Comparison of ENCODE assay signal across 8 cellular contexts in the genomic region with DNA sequence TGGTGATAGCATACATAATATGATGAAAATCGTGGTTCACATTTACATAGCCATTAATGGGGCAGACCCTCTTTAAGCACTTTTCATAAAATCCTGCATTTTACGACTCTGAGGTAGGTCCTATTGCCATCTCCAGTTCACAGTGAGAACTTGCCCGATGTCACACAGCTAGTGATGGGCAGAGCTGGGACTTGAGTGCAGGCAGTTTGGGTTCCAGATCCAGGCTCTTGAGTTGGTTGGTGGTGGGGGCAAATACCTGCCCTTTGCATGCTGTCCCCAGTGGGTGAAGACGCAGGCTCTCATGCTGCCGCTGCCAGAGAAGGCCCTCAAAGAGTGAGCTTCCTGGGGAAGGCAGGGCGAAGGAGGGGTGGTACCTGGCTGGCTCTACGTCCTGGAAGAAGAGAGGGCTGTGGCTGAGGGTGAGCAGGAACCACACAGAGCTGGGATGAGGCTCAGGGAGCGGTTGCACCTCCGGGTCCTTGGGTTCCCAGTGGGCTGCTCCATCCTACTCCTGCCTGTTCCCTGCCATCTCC. TPM values are rescaled to one million over a fixed set of nuclear protein-coding genes. Genes with fewer than 3 reads are reported as not detected.
DNase-seq lines count a peak whose midpoint lies in the region; ATAC-seq, FAIRE-seq and TF ChIP-seq lines count a peak whose summit lies in the region.
"Had no signal": no experiment of that assay in that cellular context is flagged by ENCODE, and none has a peak within 500 bp of the region (broad histone marks: within the 10 kb centered on the region; RNA-seq: fewer than 3 reads in every experiment).

No MANE protein-coding gene starts in this region.

- FAIRE-seq in D721Med (lab: Jason Lieb, UNC) = no peak

- TF ChIP-seq CTCF in Caco-2 (IDR thresholded peaks at IDR 0.05; ENCODE audit: insufficient read depth in 1 of 2, low read depth in 1 of 2, low read length in 1 of 2, severe bottlenecking in 1 of 2, unreplicated experiment in 1 of 2) = no peak
- no peak for TF ChIP-seq CTCF in IMR-90 (conservative IDR thresholded peaks at IDR 0.05; ENCODE audit: low read depth, low read length)
- TF ChIP-seq CTCF in D721Med (IDR thresholded peaks at IDR 0.05; ENCODE audit: insufficient read depth, missing control alignments) = no peak

- H3K4me3 ChIP-seq in Caco-2 (ENCODE audit: low read depth, low read length) (no peak overlapping the region), IMR-90 (ENCODE audit: insufficient read depth, low read depth, low read length) (no peak overlapping the region), neuronal stem cell (ENCODE audit: low read length in 2 of 2) (no peak overlapping the region)
- H3K4me3 ChIP-seq: testis had no signal

- TF ChIP-seq RAD21 in IMR-90 (IDR thresholded peaks at IDR 0.05; ENCODE audit: low read length) = no peak

- H2BK20ac ChIP-seq in IMR-90 (ENCODE audit: low read depth, low read length) = no peak overlapping the region

- H3K27ac ChIP-seq in IMR-90 (ENCODE audit: insufficient read depth, low read length) (no peak overlapping the region), neuronal stem cell (replicated peaks; ENCODE audit: low read length) (no peak overlapping the region)
- H3K27ac ChIP-seq: testis had no signal

- no peak overlapping the region for H2AK5ac ChIP-seq in IMR-90 (ENCODE audit: low read depth, low read length)
- peak overlapping the region; percentile 83 for H2AK5ac ChIP-seq in neuronal stem cell (ENCODE audit: low read depth, low read length)

- no peak for TF ChIP-seq POLR2A in IMR-90 (IDR thresholded peaks at IDR 0.05; ENCODE audit: low read depth, low read length)

- no peaks in the 10 kb centered on the region for H3K9me3 Mint-ChIP-seq in Caco-2 (ENCODE audit: unreplicated experiment)
- H3K9me3 Mint-ChIP-seq in activated naive CD8-positive, alpha-beta T cell treated with anti-CD3 and anti-CD28 coated beads, Interleukin-2, amount 10 ng/mL, durations not matched to agents 7 days and 5 days = no peaks in the 10 kb centered on the region

- H3K56ac ChIP-seq in IMR-90 (ENCODE audit: extremely low read depth, insufficient read depth, low read length) = no peak overlapping the region

- peaks cover 20% of the 10 kb centered on the region for H3K4me1 ChIP-seq in Caco-2
- H3K4me1 ChIP-seq in IMR-90 (ENCODE audit: control insufficient read depth, insufficient read depth, low read length) = peaks cover 15% of the 10 kb centered on the region
- peaks cover 2 to 13% of the 10 kb centered on the region in 2 donors for H3K4me1 ChIP-seq in neuronal stem cell (ENCODE audit: control insufficient read depth in 2 of 2, insufficient read depth in 1 of 2, low read depth in 1 of 2, low read length in 2 of 2)

- no peak overlapping the region; the same call in 1 of the 2 replicates for H4K5ac ChIP-seq in IMR-90 (ENCODE audit: low read depth, low read length)

- H3K27me3 Mint-ChIP-seq in Caco-2 (ENCODE audit: insufficient read depth, unreplicated experiment) = no peaks in the 10 kb centered on the region
- no peaks in the 10 kb centered on the region for H3K27me3 Mint-ChIP-seq in activated naive CD8-positive, alpha-beta T cell treated with anti-CD3 and anti-CD28 coated beads, Interleukin-2, amount 10 ng/mL, durations not matched to agents 7 days and 5 days

- no peaks in the 10 kb centered on the region for H4K20me1 ChIP-seq in IMR-90 (ENCODE audit: insufficient read depth, low read length)

- peak overlapping the region; percentile 95 for H2AFZ ChIP-seq in IMR-90 (replicated peaks; ENCODE audit: low read length, poor library complexity)
- peak overlapping the region; percentile 88 for H2AFZ ChIP-seq in neuronal stem cell (ENCODE audit: low read length)

- H2BK15ac ChIP-seq in IMR-90 (ENCODE audit: low read depth, low read length) (no peak overlapping the region), neuronal stem cell (ENCODE audit: low read length) (peak overlapping the region; percentile 81)

- H3K18ac ChIP-seq in IMR-90 (ENCODE audit: low read depth, low read length) (no peak overlapping the region), neuronal stem cell (ENCODE audit: low read length) (peak overlapping the region; percentile 11)

- dilution Hi-C loops in IMR-90 (cut with HindIII; ENCODE audit: low sequenced_read_pairs, unreplicated experiment) = no loop called here

- H3K79me1 ChIP-seq in IMR-90 (ENCODE audit: low read depth in 1 of 2, low read length in 2 of 2) (no peaks in the 10 kb centered on the region), neuronal stem cell (ENCODE audit: low read depth, low read length) (no peaks in the 10 kb centered on the region)

- WGBS in IMR-90 (ENCODE audit: extremely low coverage in 2 of 2, insufficient read length in 1 of 2), 2 experiments = 73% methylated on average over 3 of the region's 9 CpGs; no CpG with 5 or more reads in 1 of the 2 experiments
- no CpG with 5 or more reads among the region's 9 CpGs for WGBS in neuronal stem cell (ENCODE audit: extremely low coverage in 2 of 2, insufficient read length in 2 of 2, insufficient replicate concordance in 1 of 2), 2 donors

- intact Hi-C loops in Caco-2 (cut with micrococcal nuclease; ENCODE audit: unreplicated experiment) = no loop called here
- intact Hi-C loops in IMR-90 (cut with micrococcal nuclease) = loop anchor here (5.0 kb wide), 2 partner anchors 176 to 436 kb away; no protein-coding TSS in a partner anchor

- peaks cover 9% of the 10 kb centered on the region for H3K4me1 Mint-ChIP-seq in Caco-2 (ENCODE audit: low read depth, unreplicated experiment)
- H3K4me1 Mint-ChIP-seq in activated naive CD8-positive, alpha-beta T cell treated with anti-CD3 and anti-CD28 coated beads, Interleukin-2, amount 10 ng/mL, durations not matched to agents 7 days and 5 days = peaks cover 38% of the 10 kb centered on the region

- H3K14ac ChIP-seq in IMR-90 (replicated peaks; ENCODE audit: low read depth, low read length) (no peak overlapping the region), neuronal stem cell (ENCODE audit: low read length) (peak overlapping the region; percentile 17)

- H2BK120ac ChIP-seq in IMR-90 (ENCODE audit: low read depth, low read length) = no peak overlapping the region
- H2BK120ac ChIP-seq in neuronal stem cell (ENCODE audit: low read depth, low read length) = no peak overlapping the region

- H4K91ac ChIP-seq in IMR-90 (ENCODE audit: insufficient read depth, low read depth, low read length) (no peak overlapping the region), neuronal stem cell (ENCODE audit: low read depth, low read length, poor library complexity) (no peak overlapping the region)

- H3K36me3 Mint-ChIP-seq in Caco-2 (ENCODE audit: insufficient read depth, unreplicated experiment) = no peaks in the 10 kb centered on the region
- no peaks in the 10 kb centered on the region for H3K36me3 Mint-ChIP-seq in activated naive CD8-positive, alpha-beta T cell treated with anti-CD3 and anti-CD28 coated beads, Interleukin-2, amount 10 ng/mL, durations not matched to agents 7 days and 5 days

- no peaks in the 10 kb centered on the region for H3K27me3 ChIP-seq in Caco-2 (replicated peaks; ENCODE audit: control insufficient read depth, insufficient read depth, low read length)
- no peaks in the 10 kb centered on the region for H3K27me3 ChIP-seq in IMR-90 (ENCODE audit: control insufficient read depth, insufficient read depth, low read length)
- H3K27me3 ChIP-seq in neuronal stem cell (ENCODE audit: control insufficient read depth in 3 of 3, insufficient read depth in 3 of 3, low read depth in 1 of 3, low read length in 3 of 3) = peaks cover 1 to 8% (median 2%) of the 10 kb centered on the region in 3 experiments
- H3K27me3 ChIP-seq: testis had no signal

- H3K36me3 ChIP-seq in Caco-2 (ENCODE audit: control insufficient read depth, insufficient read depth, low read length) (no peaks in the 10 kb centered on the region; the same call in 1 of the 2 replicates), IMR-90 (ENCODE audit: control insufficient read depth, insufficient read depth, low read length) (no peaks in the 10 kb centered on the region), neuronal stem cell (replicated peaks in 1 of 2; ENCODE audit: control insufficient read depth in 2 of 2, insufficient read depth in 2 of 2, low read length in 2 of 2) (no peaks in the 10 kb centered on the region)

- POLR2A ChIA-PET in Caco-2 (lab: Charles Lee) (no interaction called here), IMR-90 (lab: Charles Lee; ENCODE audit: unreplicated experiment) (no interaction called here)
- POLR2A ChIA-PET in activated naive CD8-positive, alpha-beta T cell treated with anti-CD3 and anti-CD28 coated beads, Interleukin-2, amount 10 ng/mL, durations not matched to agents 7 days and 5 days (lab: Charles Lee) = interaction anchor here (1.0 to 1.6 kb wide), 8 partner anchors 9 to 201 kb away, joined by 3 to 8 read pairs (median 4); partner anchors contain the start of gene ITPR3

- H3K4me2 ChIP-seq in IMR-90 (ENCODE audit: low read depth, low read length) = no peak overlapping the region
- H3K4me2 ChIP-seq in neuronal stem cell (ENCODE audit: insufficient read depth, low read length, poor library complexity, severe bottlenecking) = no peak overlapping the region

- no peak overlapping the region for H3K27ac Mint-ChIP-seq in Caco-2 (ENCODE audit: unreplicated experiment)
- H3K27ac Mint-ChIP-seq in activated naive CD8-positive, alpha-beta T cell treated with anti-CD3 and anti-CD28 coated beads, Interleukin-2, amount 10 ng/mL, durations not matched to agents 7 days and 5 days = peak overlapping the region; percentile 95

- peak overlapping the region; percentile 65 for H2AK9ac ChIP-seq in IMR-90 (replicated peaks; ENCODE audit: low read depth, low read length, poor library complexity)

- ATAC-seq in IMR-90 (ENCODE audit: low read depth) = no peak
- peak; percentile 6 for ATAC-seq in activated naive CD8-positive, alpha-beta T cell treated with anti-CD3 and anti-CD28 coated beads, Interleukin-2, amount 10 ng/mL, durations not matched to agents 7 days and 5 days (ENCODE audit: low read depth)
- no peak for ATAC-seq in GM21390 (IDR thresholded peaks at IDR 0.05; ENCODE audit: unreplicated experiment)

- in situ Hi-C loops in IMR-90 (cut with MboI; ENCODE audit: low sequenced_read_pairs) = loop anchor here (5.0 to 10.0 kb wide), 3 partner anchors 116 to 569 kb away; no protein-coding TSS in a partner anchor

- no TSS peak for BruUV-seq in Caco-2 (replicated peaks; lab: Mats Ljungman, UMichigan)
- BruUV-seq in IMR-90 (replicated peaks; lab: Mats Ljungman, UMichigan) = no TSS peak

- CTCF ChIA-PET in Caco-2 (lab: Charles Lee) (interaction anchor here (0.5 to 1.9 kb wide), 6 partner anchors 53 to 185 kb away, joined by 3 to 8 read pairs (median 4); partner anchors contain the start of gene UQCC2), IMR-90 (lab: Yijun Ruan, JAX) (interaction anchor here (0.5 to 1.0 kb wide), 2 partner anchors 32 to 202 kb away, joined by 4 read pairs; no protein-coding TSS in a partner anchor)

- H2BK12ac ChIP-seq in neuronal stem cell (ENCODE audit: low read length) = peak overlapping the region; percentile 50

- H3K23ac ChIP-seq in IMR-90 (ENCODE audit: low read depth, low read length) (no peak overlapping the region), neuronal stem cell (ENCODE audit: low read depth, low read length, poor library complexity) (no peak overlapping the region)

- H3K4ac ChIP-seq in IMR-90 (ENCODE audit: low read depth, low read length) (peak overlapping the region; percentile 57; the same call in 1 of the 2 replicates), neuronal stem cell (ENCODE audit: low read length) (no peak overlapping the region)

- H3K9ac ChIP-seq in IMR-90 (ENCODE audit: low read depth, low read length) (no peak overlapping the region), neuronal stem cell (ENCODE audit: low read depth, low read length, poor library complexity) (no peak overlapping the region)

- H2BK5ac ChIP-seq in IMR-90 (ENCODE audit: low read depth, low read length, poor library complexity, severe bottlenecking) (no peak overlapping the region), neuronal stem cell (ENCODE audit: low read length) (no peak overlapping the region)

- H3K4me3 Mint-ChIP-seq in Caco-2 (ENCODE audit: unreplicated experiment) = peak overlapping the region; percentile 42
- peak overlapping the region; percentile 89 for H3K4me3 Mint-ChIP-seq in activated naive CD8-positive, alpha-beta T cell treated with anti-CD3 and anti-CD28 coated beads, Interleukin-2, amount 10 ng/mL, durations not matched to agents 7 days and 5 days

- peaks cover 13% of the 10 kb centered on the region for H3K9me1 ChIP-seq in IMR-90 (ENCODE audit: insufficient read depth, low read length)

- no peaks in the 10 kb centered on the region for H3K9me3 ChIP-seq in Caco-2
- no peaks in the 10 kb centered on the region for H3K9me3 ChIP-seq in IMR-90 (ENCODE audit: control insufficient read depth, insufficient read depth, low read length)
- no peaks in the 10 kb centered on the region for H3K9me3 ChIP-seq in neuronal stem cell (replicated peaks in 1 of 2; ENCODE audit: control insufficient read depth in 2 of 2, insufficient read depth in 1 of 2, low read depth in 1 of 2, low read length in 2 of 2)
- H3K9me3 ChIP-seq: testis had no signal

- no peak for DNase-seq in Caco-2
- DNase-seq in IMR-90 = no peak
- DNase-seq in activated naive CD8-positive, alpha-beta T cell treated with anti-CD3 and anti-CD28 coated beads, Interleukin-2, amount 10 ng/mL, durations not matched to agents 7 days and 5 days = peak; percentile 45
- DNase-seq in neuronal stem cell (ENCODE audit: low spot score) = no peak
- no peak for DNase-seq in NCI-H526 treated with DMSO at 0.1 percent for 48 hours (lab: John Stamatoyannopoulos, UW)
- no peak for DNase-seq in D721Med (ENCODE audit: insufficient read length, low spot score)

- peak overlapping the region in 1 of 2 experiments; percentile 96; a peak in 2 of 4 replicates for H4K8ac ChIP-seq in IMR-90 (ENCODE audit: low read depth in 2 of 2, low read length in 2 of 2)
- no peak overlapping the region for H4K8ac ChIP-seq in neuronal stem cell (ENCODE audit: low read depth, low read length)

RNA-seq across cellular contexts. Expression of gene BAK1, which starts 6.1 kb away (rescaled TPM):
- total RNA-seq in Caco-2 (2022) (28.5 and 29.4 TPM in 2 replicates), IMR-90 (2012; rRNA removed) (12.0 and 12.5 TPM in 2 replicates)
- polyA plus RNA-seq in IMR-90 (2012; rRNA removed) = 18.2 and 19.0 TPM in 2 replicates
- polyA plus RNA-seq in IMR-90 (2012; cell fraction: cytosol; rRNA removed) = 10.5 and 18.3 TPM in 2 replicates
- polyA plus RNA-seq in IMR-90 (2012; cell fraction: nucleus; rRNA removed; ENCODE audit: low replicate concordance) = 14.4 and 24.2 TPM in 2 replicates
- total RNA-seq in activated naive CD8-positive, alpha-beta T cell treated with anti-CD3 and anti-CD28 coated beads, Interleukin-2, amount 10 ng/mL, durations not matched to agents 7 days and 5 days = 10 to 100 TPM; 48.0 to 48.1 TPM
- 14.5 TPM for polyA plus RNA-seq in neuronal stem cell (2013, experiment 1 of 2)
- 14.1 TPM for polyA plus RNA-seq in neuronal stem cell (2013, experiment 2 of 2)

RNA-seq across cellular contexts. Expression of gene ITPR3, which starts 34.9 kb away (rescaled TPM):
- total RNA-seq in Caco-2 (2022) (42.1 and 50.5 TPM in 2 replicates), IMR-90 (2012; rRNA removed) (1.6 and 1.7 TPM in 2 replicates)
- 3.7 and 4.1 TPM in 2 replicates for polyA plus RNA-seq in IMR-90 (2012; rRNA removed)
- 1.3 and 3.6 TPM in 2 replicates for polyA plus RNA-seq in IMR-90 (2012; cell fraction: cytosol; rRNA removed)
- 20.9 and 27.8 TPM in 2 replicates for polyA plus RNA-seq in IMR-90 (2012; cell fraction: nucleus; rRNA removed; ENCODE audit: low replicate concordance)
- 10 to 100 TPM; 61.4 to 61.8 TPM for total RNA-seq in activated naive CD8-positive, alpha-beta T cell treated with anti-CD3 and anti-CD28 coated beads, Interleukin-2, amount 10 ng/mL, durations not matched to agents 7 days and 5 days
- polyA plus RNA-seq in neuronal stem cell (2013, experiment 1 of 2) = 1.4 TPM
- 1.4 TPM for polyA plus RNA-seq in neuronal stem cell (2013, experiment 2 of 2)

Comparison
In these comparisons a context has a peak if more than half of its experiments do, and no peak if none do; other contexts are left out.
1. RNA of gene ITPR3, which starts 34.9 kb away (total RNA-seq): 61.4 to 61.8 TPM in activated naive CD8-positive, alpha-beta T cell treated with anti-CD3 and anti-CD28 coated beads, Interleukin-2, amount 10 ng/mL, durations not matched to agents 7 days and 5 days and 42.1 to 50.5 TPM in Caco-2; 1.6 to 1.7 TPM in IMR-90; every median in the first group is over 10 times any median in the second.